1 cellular context compared by ENCODE assay signal in the genomic region with DNA sequence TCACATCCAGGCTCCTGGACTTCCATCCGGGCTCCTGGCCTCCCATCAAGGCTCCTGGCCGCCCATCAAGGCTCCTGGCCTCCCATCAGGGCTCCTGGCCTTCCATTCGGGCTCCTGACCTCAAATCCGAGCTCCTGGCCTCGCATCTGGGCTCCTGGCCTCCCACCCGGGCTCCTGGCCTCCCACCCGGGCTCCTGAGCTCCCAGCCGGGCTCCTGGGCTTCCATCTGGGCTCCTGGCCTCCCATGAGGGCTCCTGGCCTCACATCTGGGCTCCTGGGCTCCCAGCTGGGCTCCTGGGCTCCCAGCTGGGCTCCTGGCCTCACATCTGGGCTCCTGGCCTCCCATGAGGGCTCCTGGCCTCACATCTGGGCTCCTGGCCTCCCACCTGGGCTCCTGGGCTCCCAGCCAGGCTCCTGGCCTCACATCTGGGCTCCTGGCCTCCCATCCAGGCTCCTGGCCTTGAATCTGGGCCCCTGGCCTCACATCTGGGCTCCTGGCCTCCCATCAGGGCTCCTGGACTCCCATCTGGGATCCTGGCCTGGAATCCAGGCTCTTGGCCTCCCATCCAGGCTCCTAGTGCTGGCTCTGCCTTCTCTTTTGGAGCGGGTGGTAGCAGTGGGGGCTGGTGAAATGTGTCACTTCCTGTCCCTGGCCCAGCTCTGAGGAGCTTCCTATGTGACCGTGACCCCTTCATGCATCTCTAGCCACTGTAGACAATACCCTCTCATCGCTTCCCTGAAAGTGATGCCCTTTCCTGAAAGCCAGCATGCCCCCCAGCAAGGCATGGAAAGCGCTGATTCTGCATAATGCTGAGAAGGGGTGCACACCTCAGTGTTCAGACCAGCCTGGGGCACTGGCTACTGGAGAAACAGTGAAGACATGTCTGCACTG.
TF ChIP-seq lines count a peak whose summit lies in the region.

No MANE protein-coding gene starts in this region.

TF ChIP-seq in SK-N-SH, 30 proteins besides CTCF, POLR2A, EP300 and RAD21 (continued from another document):
- TF ChIP-seq ZBTB33 (IDR thresholded peaks at IDR 0.05; ENCODE audit: borderline replicate concordance, low read depth) (no peak), GATA2 (CRISPR knock-in tag; IDR thresholded peaks at IDR 0.05) (no peak), CHD2 (IDR thresholded peaks at IDR 0.05; ENCODE audit: low read length, partially characterized antibody) (no peak), FOSL2 (IDR thresholded peaks at IDR 0.05; ENCODE audit: borderline replicate concordance, low read depth) (no peak), TCF12 (IDR thresholded peaks at IDR 0.05) (no peak; the same call in 1 of the 2 replicates), ELF1 (IDR thresholded peaks at IDR 0.05) (no peak), TAF1 (IDR thresholded peaks at IDR 0.05; ENCODE audit: borderline replicate concordance, low read depth, low read length) (no peak), TEAD4 (IDR thresholded peaks at IDR 0.05; ENCODE audit: borderline replicate concordance, insufficient read depth) (no peak), EZH2phosphoT487 (IDR thresholded peaks at IDR 0.05; ENCODE audit: borderline replicate concordance, low read depth) (no peak), YY1 (IDR thresholded peaks at IDR 0.05; ENCODE audit: low read depth) (no peak)
- TF ChIP-seq, protein P1, sequence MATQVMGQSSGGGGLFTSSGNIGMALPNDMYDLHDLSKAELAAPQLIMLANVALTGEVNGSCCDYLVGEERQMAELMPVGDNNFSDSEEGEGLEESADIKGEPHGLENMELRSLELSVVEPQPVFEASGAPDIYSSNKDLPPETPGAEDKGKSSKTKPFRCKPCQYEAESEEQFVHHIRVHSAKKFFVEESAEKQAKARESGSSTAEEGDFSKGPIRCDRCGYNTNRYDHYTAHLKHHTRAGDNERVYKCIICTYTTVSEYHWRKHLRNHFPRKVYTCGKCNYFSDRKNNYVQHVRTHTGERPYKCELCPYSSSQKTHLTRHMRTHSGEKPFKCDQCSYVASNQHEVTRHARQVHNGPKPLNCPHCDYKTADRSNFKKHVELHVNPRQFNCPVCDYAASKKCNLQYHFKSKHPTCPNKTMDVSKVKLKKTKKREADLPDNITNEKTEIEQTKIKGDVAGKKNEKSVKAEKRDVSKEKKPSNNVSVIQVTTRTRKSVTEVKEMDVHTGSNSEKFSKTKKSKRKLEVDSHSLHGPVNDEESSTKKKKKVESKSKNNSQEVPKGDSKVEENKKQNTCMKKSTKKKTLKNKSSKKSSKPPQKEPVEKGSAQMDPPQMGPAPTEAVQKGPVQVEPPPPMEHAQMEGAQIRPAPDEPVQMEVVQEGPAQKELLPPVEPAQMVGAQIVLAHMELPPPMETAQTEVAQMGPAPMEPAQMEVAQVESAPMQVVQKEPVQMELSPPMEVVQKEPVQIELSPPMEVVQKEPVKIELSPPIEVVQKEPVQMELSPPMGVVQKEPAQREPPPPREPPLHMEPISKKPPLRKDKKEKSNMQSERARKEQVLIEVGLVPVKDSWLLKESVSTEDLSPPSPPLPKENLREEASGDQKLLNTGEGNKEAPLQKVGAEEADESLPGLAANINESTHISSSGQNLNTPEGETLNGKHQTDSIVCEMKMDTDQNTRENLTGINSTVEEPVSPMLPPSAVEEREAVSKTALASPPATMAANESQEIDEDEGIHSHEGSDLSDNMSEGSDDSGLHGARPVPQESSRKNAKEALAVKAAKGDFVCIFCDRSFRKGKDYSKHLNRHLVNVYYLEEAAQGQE (IDR thresholded peaks at IDR 0.05; ENCODE audit: low read depth, low read length): no peak
